In genomic region chr7:57651006-57651405, GRCh38 we compare ENCODE assay signal across 26 cellular contexts.
"Had no signal": no experiment of that assay in that cellular context is flagged by ENCODE, and none has a peak within 500 bp of the region (broad histone marks: within the 10 kb centered on the region; RNA-seq: fewer than 3 reads in every experiment).

No MANE protein-coding gene starts in this region.

- H3K36me3 ChIP-seq: adrenal gland, SJSA1 had no signal

- H3K9ac ChIP-seq: KMS-11 had no signal

- H3K9me3 ChIP-seq: adrenal gland, SJSA1 had no signal

- H3K27me3 ChIP-seq: adrenal gland, SJSA1 had no signal

- H3K4me1 ChIP-seq: adrenal gland, SJSA1 had no signal

- DNase-seq: activated CD4-positive, alpha-beta T cell treated with anti-CD3 and anti-CD28 coated beads for 48 hours; activated CD4-positive, alpha-beta T cell treated with anti-CD3 and anti-CD28 coated beads, Interleukin-2, amount 50 U/mL, for 4 hours; activated CD4-positive, CD25-positive, alpha-beta regulatory T cell treated with anti-CD3 and anti-CD28 coated beads, Interleukin-2, amount 50 U/mL, for 72 hours; activated CD8-positive, alpha-beta memory T cell treated with anti-CD3 and anti-CD28 coated beads, Interleukin-2, amount 50 U/mL, for 48 hours; activated CD8-positive, alpha-beta T cell treated with anti-CD3 and anti-CD28 coated beads, Interleukin-2, amount 10 ng/mL, durations not matched to agents 7 days and 5 days; activated naive CD4-positive, alpha-beta T cell treated with anti-CD3 and anti-CD28 coated beads, Interleukin-2, amount 50 U/mL, for 16 hours; activated naive CD8-positive, alpha-beta T cell treated with anti-CD3 and anti-CD28 coated beads, Interleukin-2, amount 10 ng/mL, durations not matched to agents 7 days and 5 days; activated T-cell treated with anti-CD3 and anti-CD28 coated beads, Interleukin-2, amount 50 U/mL, for 1 hour; adrenal gland; anterior cingulate cortex; cerebellar nuclear complex; NCI-H1092; NCI-H1436 treated with DMSO at 0.1 percent for 48 hours; NCI-H187; NCI-H2081; NCI-H446; NCI-H524; NCI-H774; PC-3; SHP77; T-cell; T-helper 2 cell; T1000 had no signal

- H3K27ac ChIP-seq: adrenal gland, KMS-11, SJSA1 had no signal

- ATAC-seq: activated CD8-positive, alpha-beta T cell treated with anti-CD3 and anti-CD28 coated beads, Interleukin-2, amount 10 ng/mL, durations not matched to agents 7 days and 5 days; PC-3; T-cell; WTC11 had no signal

- H3K4me2 ChIP-seq: KMS-11 had no signal

- H3K4me3 ChIP-seq: adrenal gland, SJSA1 had no signal
